Comparison of ENCODE assay signal across 32 cellular contexts in the genomic region with DNA sequence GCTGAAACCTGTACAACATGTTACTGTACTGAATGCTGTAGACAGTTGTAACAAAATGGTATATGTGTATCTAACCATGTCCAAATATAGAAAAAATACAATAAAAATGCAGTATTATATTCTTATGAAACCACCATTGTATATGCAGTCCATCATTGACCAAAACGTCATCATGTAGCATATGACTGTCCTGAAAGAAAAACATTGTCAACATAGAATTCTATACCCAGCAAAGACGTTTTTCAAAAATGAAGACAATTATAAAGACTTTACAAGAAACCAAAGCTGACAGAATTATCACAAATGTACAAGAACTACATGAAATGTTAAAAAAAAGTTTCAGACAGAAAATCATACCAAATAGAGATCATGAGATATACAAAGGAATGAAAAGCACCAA. TPM values are rescaled to one million over a fixed set of nuclear protein-coding genes. Genes with fewer than 3 reads are reported as not detected.
A peak's percentile ranks its signal among the peaks of the same experiment; 100 is the strongest.
DNase-seq lines count a peak whose midpoint lies in the region; FAIRE-seq and TF ChIP-seq lines count a peak whose summit lies in the region.
"Had no signal": no experiment of that assay in that cellular context is flagged by ENCODE, and none has a peak within 500 bp of the region (broad histone marks: within the 10 kb centered on the region; RNA-seq: fewer than 3 reads in every experiment).

No MANE protein-coding gene starts in this region.

- POLR2A ChIA-PET in HEK293 (lab: Yijun Ruan, JAX): no interaction called here

- H3K4me1 Mint-ChIP-seq in activated T-cell treated with anti-CD3 and anti-CD28 coated beads, Interleukin-2, amount 50 U/mL, for 24 hours (ENCODE audit: low read depth): peaks cover 2% of the 10 kb centered on the region
- no peaks in the 10 kb centered on the region for H3K4me1 Mint-ChIP-seq in type B pancreatic cell (ENCODE audit: unreplicated experiment)

- no peaks in the 10 kb centered on the region for H3K4me1 ChIP-seq in HEK293 (ENCODE audit: control insufficient read depth, insufficient read depth, low read length)
- H3K4me1 ChIP-seq: A549, BE2C, BLaER1, Caco-2 had no signal

- no peaks in the 10 kb centered on the region; the same call in 1 of the 2 replicates for H3K9me3 ChIP-seq in HEK293 (ENCODE audit: control insufficient read depth, insufficient read depth, low read depth, low read length)
- H3K9me3 ChIP-seq: A549, BE2C, Caco-2 had no signal

- no peaks in the 10 kb centered on the region for H3K36me3 ChIP-seq in HEK293 (ENCODE audit: control insufficient read depth in 2 of 2, insufficient read depth in 1 of 2, low read length in 2 of 2)
- H3K36me3 ChIP-seq: BE2C; BLaER1; BLaER1 treated with 17β-estradiol and CSF1 and Interleukin-3, amounts not matched to agents 10 nM and 100 nM had no signal

- peaks cover 34% of the 10 kb centered on the region for H3K27me3 Mint-ChIP-seq in activated T-cell treated with anti-CD3 and anti-CD28 coated beads, Interleukin-2, amount 50 U/mL, for 24 hours
- peaks cover 55% of the 10 kb centered on the region for H3K27me3 Mint-ChIP-seq in type B pancreatic cell

- peak; percentile 92 for FAIRE-seq in HTR-8/SVneo (lab: Jason Lieb, UNC)
- FAIRE-seq: A204.1, A549, D721Med had no signal

- CTCF ChIA-PET in HEK293 (lab: Yijun Ruan, JAX): no interaction called here

- H3K9me3 Mint-ChIP-seq in activated T-cell treated with anti-CD3 and anti-CD28 coated beads, Interleukin-2, amount 50 U/mL, for 24 hours: peaks cover 21% of the 10 kb centered on the region
- peaks cover 11% of the 10 kb centered on the region for H3K9me3 Mint-ChIP-seq in type B pancreatic cell

- H3K4me3 Mint-ChIP-seq in activated T-cell treated with anti-CD3 and anti-CD28 coated beads, Interleukin-2, amount 50 U/mL, for 24 hours: no peak overlapping the region
- no peak overlapping the region for H3K4me3 Mint-ChIP-seq in type B pancreatic cell
- H3K4me3 Mint-ChIP-seq: B cell; CD4-positive, alpha-beta memory T cell; CD4-positive, alpha-beta T cell; CD4-positive, CD25-positive, alpha-beta regulatory T cell; CD8-positive, alpha-beta memory T cell; CD8-positive, alpha-beta T cell had no signal

- no peaks in the 10 kb centered on the region for H3K36me3 Mint-ChIP-seq in activated T-cell treated with anti-CD3 and anti-CD28 coated beads, Interleukin-2, amount 50 U/mL, for 24 hours (ENCODE audit: low read depth)
- no peaks in the 10 kb centered on the region for H3K36me3 Mint-ChIP-seq in type B pancreatic cell
- H3K36me3 Mint-ChIP-seq: CD4-positive, CD25-positive, alpha-beta regulatory T cell; CD8-positive, alpha-beta T cell had no signal

- H3K4me3 ChIP-seq in HEK293 (ENCODE audit: low read depth, low read length): no peak overlapping the region
- H3K4me3 ChIP-seq: A549; BLaER1; BLaER1 treated with 17β-estradiol and CSF1 and Interleukin-3, amounts not matched to agents 10 nM and 100 nM had no signal

- H3K27ac Mint-ChIP-seq in activated T-cell treated with anti-CD3 and anti-CD28 coated beads, Interleukin-2, amount 50 U/mL, for 24 hours: no peak overlapping the region
- H3K27ac Mint-ChIP-seq in type B pancreatic cell: no peak overlapping the region
- H3K27ac Mint-ChIP-seq: B cell; CD4-positive, alpha-beta memory T cell; CD4-positive, alpha-beta T cell; CD8-positive, alpha-beta T cell had no signal

- H3K27ac ChIP-seq in HEK293 (ENCODE audit: extremely low read depth, low read depth, low read length): no peak overlapping the region
- H3K27ac ChIP-seq: 22Rv1; A549; BLaER1; BLaER1 treated with 17β-estradiol and CSF1 and Interleukin-3, amounts not matched to agents 10 nM and 100 nM; C4-2B had no signal

- DNase-seq in HTR-8/SVneo (ENCODE audit: insufficient read length, low spot score) (no peak), type B pancreatic cell (ENCODE audit: extremely low spot score, unreplicated experiment) (no peak)
- DNase-seq in activated T-cell treated with anti-CD3 and anti-CD28 coated beads, Interleukin-2, amount 50 U/mL, for 24 hours: no peak
- DNase-seq: 8988T; ACHN; AML-193; BE2C; C1 segment of cervical spinal cord; Caco-2; Calu3; CD4-positive, alpha-beta memory T cell; CD4-positive, alpha-beta T cell; CD4-positive, CD25-positive, alpha-beta regulatory T cell; CD8-positive, alpha-beta memory T cell; CD8-positive, alpha-beta T cell; COR-L47; DMS 273 treated with DMSO at 0.1 percent for 48 hours; DMS153; DMS53; DMS79; DMS79 treated with DMSO at 0.1 percent for 48 hours; DND-41; EL had no signal

- TF ChIP-seq CTCF in HEK293 (tag by site-specific recombination; IDR thresholded peaks at IDR 0.05): no peak
- TF ChIP-seq CTCF in type B pancreatic cell (conservative IDR thresholded peaks at IDR 0.05): no peak

TF ChIP-seq in HEK293, 187 proteins besides CTCF, POLR2A, EP300 and RAD21:
- TF ChIP-seq ZSCAN16 (tag by site-specific recombination; IDR thresholded peaks at IDR 0.05): no peak
- peak; percentile 93 for TF ChIP-seq SETDB1 (IDR thresholded peaks at IDR 0.05; ENCODE audit: insufficient read length, low read length)

RNA-seq across cellular contexts. Expression of gene GPATCH2L, which starts 8.1 kb away (rescaled TPM):
- total RNA-seq in type B pancreatic cell (ENCODE audit: low replicate concordance): 46.8 and 57.0 TPM in 2 replicates
